14 cellular contexts compared by ENCODE assay signal in genomic region chr22:24845036-24845918, GRCh38. TPM values are rescaled to one million over a fixed set of nuclear protein-coding genes. Genes with fewer than 3 reads are reported as not detected.
A peak's percentile ranks its signal among the peaks of the same experiment; 100 is the strongest.
DNase-seq lines count a peak whose midpoint lies in the region; ATAC-seq and TF ChIP-seq lines count a peak whose summit lies in the region.
"Had no signal": no experiment of that assay in that cellular context is flagged by ENCODE, and none has a peak within 500 bp of the region (broad histone marks: within the 10 kb centered on the region; RNA-seq: fewer than 3 reads in every experiment).

No MANE protein-coding gene starts in this region.

- CTCF ChIA-PET in activated CD8-positive, alpha-beta memory T cell treated with anti-CD3 and anti-CD28 coated beads, Interleukin-2, amount 10 ng/mL, durations not matched to agents 7 days and 5 days (lab: Charles Lee): interaction anchor here (1.8 kb wide), 1 partner anchor 43 kb away, joined by 4 read pairs; no protein-coding TSS in a partner anchor

- H3K4me1 Mint-ChIP-seq in activated CD8-positive, alpha-beta memory T cell treated with anti-CD3 and anti-CD28 coated beads, Interleukin-2, amount 10 ng/mL, durations not matched to agents 7 days and 5 days: peaks cover 18% of the 10 kb centered on the region
- no peaks in the 10 kb centered on the region for H3K4me1 Mint-ChIP-seq in stimulated activated naive B cell treated with anti-CD40 and anti-IgM and Interleukin-4, amounts not matched to agents 10 μg/mL and 1 μg/mL and 100 μg/mL, for 72 hours
- no peaks in the 10 kb centered on the region for H3K4me1 Mint-ChIP-seq in endothelial cell (ENCODE audit: unreplicated experiment)

- no peaks in the 10 kb centered on the region for H3K36me3 Mint-ChIP-seq in activated CD8-positive, alpha-beta memory T cell treated with anti-CD3 and anti-CD28 coated beads, Interleukin-2, amount 10 ng/mL, durations not matched to agents 7 days and 5 days
- H3K36me3 Mint-ChIP-seq in stimulated activated naive B cell treated with anti-CD40 and anti-IgM and Interleukin-4, amounts not matched to agents 10 μg/mL and 1 μg/mL and 100 μg/mL, for 72 hours: no peaks in the 10 kb centered on the region
- H3K36me3 Mint-ChIP-seq in endothelial cell (ENCODE audit: low read depth, unreplicated experiment): no peaks in the 10 kb centered on the region

- H3K27ac Mint-ChIP-seq in activated CD8-positive, alpha-beta memory T cell treated with anti-CD3 and anti-CD28 coated beads, Interleukin-2, amount 10 ng/mL, durations not matched to agents 7 days and 5 days: peak overlapping the region; percentile 28
- no peak overlapping the region for H3K27ac Mint-ChIP-seq in stimulated activated naive B cell treated with anti-CD40 and anti-IgM and Interleukin-4, amounts not matched to agents 10 μg/mL and 1 μg/mL and 100 μg/mL, for 72 hours
- H3K27ac Mint-ChIP-seq in endothelial cell (ENCODE audit: unreplicated experiment): no peak overlapping the region
- H3K27ac Mint-ChIP-seq: progenitor cell of endocrine pancreas had no signal

- no peak overlapping the region for H3K4me3 ChIP-seq in fibroblast of the aortic adventitia (ENCODE audit: low read depth, low read length)
- H3K4me3 ChIP-seq: suprapubic skin had no signal

- H3K9me3 Mint-ChIP-seq in activated CD8-positive, alpha-beta memory T cell treated with anti-CD3 and anti-CD28 coated beads, Interleukin-2, amount 10 ng/mL, durations not matched to agents 7 days and 5 days (ENCODE audit: low read depth): no peaks in the 10 kb centered on the region
- H3K9me3 Mint-ChIP-seq in stimulated activated naive B cell treated with anti-CD40 and anti-IgM and Interleukin-4, amounts not matched to agents 10 μg/mL and 1 μg/mL and 100 μg/mL, for 72 hours: no peaks in the 10 kb centered on the region
- no peaks in the 10 kb centered on the region for H3K9me3 Mint-ChIP-seq in endothelial cell (ENCODE audit: unreplicated experiment)

- TF ChIP-seq CTCF in fibroblast of the aortic adventitia (IDR thresholded peaks at IDR 0.05; ENCODE audit: insufficient read depth, low read length): no peak
- no peak for TF ChIP-seq CTCF in endothelial cell (IDR thresholded peaks at IDR 0.05; ENCODE audit: unreplicated experiment)

- peak; percentile 49 for ATAC-seq in activated CD8-positive, alpha-beta memory T cell treated with anti-CD3 and anti-CD28 coated beads, Interleukin-2, amount 10 ng/mL, durations not matched to agents 7 days and 5 days
- ATAC-seq in stimulated activated naive B cell treated with anti-CD40 and anti-IgM and Interleukin-4, amounts not matched to agents 10 μg/mL and 1 μg/mL and 100 μg/mL, for 72 hours (replicated peaks): peak; percentile 53 to 80

- no peak for DNase-seq in activated CD8-positive, alpha-beta memory T cell treated with anti-CD3 and anti-CD28 coated beads, Interleukin-2, amount 10 ng/mL, durations not matched to agents 7 days and 5 days
- no peak for DNase-seq in activated CD8-positive, alpha-beta memory T cell treated with anti-CD3 and anti-CD28 coated beads, Interleukin-2, amount 50 U/mL, for 4 hours
- DNase-seq in RPMI7951 (ENCODE audit: low read depth) (peak; percentile 63), fibroblast of the aortic adventitia (ENCODE audit: low read depth) (peak; percentile 51), endothelial cell (ENCODE audit: low spot score) (no peak)
- no peak for DNase-seq in stimulated activated naive B cell treated with anti-CD40 and anti-IgM and Interleukin-4, amounts not matched to agents 10 μg/mL and 1 μg/mL and 100 μg/mL, for 72 hours
- no peak for DNase-seq in central memory CD4-positive, alpha-beta T cell
- DNase-seq in effector CD8-positive, alpha-beta T cell (lab: John Stamatoyannopoulos, UW): no peak
- DNase-seq: DND-41, NCI-H526 treated with DMSO at 0.1 percent for 48 hours, T-helper 1 cell had no signal

- no peak overlapping the region for H3K4me3 Mint-ChIP-seq in activated CD8-positive, alpha-beta memory T cell treated with anti-CD3 and anti-CD28 coated beads, Interleukin-2, amount 10 ng/mL, durations not matched to agents 7 days and 5 days
- H3K4me3 Mint-ChIP-seq in stimulated activated naive B cell treated with anti-CD40 and anti-IgM and Interleukin-4, amounts not matched to agents 10 μg/mL and 1 μg/mL and 100 μg/mL, for 72 hours: no peak overlapping the region
- no peak overlapping the region for H3K4me3 Mint-ChIP-seq in endothelial cell (ENCODE audit: unreplicated experiment)

- H3K27me3 Mint-ChIP-seq in activated CD8-positive, alpha-beta memory T cell treated with anti-CD3 and anti-CD28 coated beads, Interleukin-2, amount 10 ng/mL, durations not matched to agents 7 days and 5 days: peaks cover 20% of the 10 kb centered on the region
- peaks cover 24 to 56% of the 10 kb centered on the region in 2 donors for H3K27me3 Mint-ChIP-seq in stimulated activated naive B cell treated with anti-CD40 and anti-IgM and Interleukin-4, amounts not matched to agents 10 μg/mL and 1 μg/mL and 100 μg/mL, for 72 hours
- peaks cover 1% of the 10 kb centered on the region for H3K27me3 Mint-ChIP-seq in endothelial cell (ENCODE audit: unreplicated experiment)

RNA-seq across cellular contexts. Expression of gene SGSM1, which starts 39.3 kb away (rescaled TPM):
- under 1 TPM; 0.09 TPM for total RNA-seq in activated CD8-positive, alpha-beta memory T cell treated with anti-CD3 and anti-CD28 coated beads, Interleukin-2, amount 10 ng/mL, durations not matched to agents 7 days and 5 days
- not detected in 2 replicates for total RNA-seq in RPMI7951 (2014; rRNA removed; shearing (Covaris generic))
- total RNA-seq in fibroblast of the aortic adventitia (ENCODE audit: low replicate concordance) (not detected in 2 replicates), endothelial cell (ENCODE audit: unreplicated experiment) (2.4 TPM)
- total RNA-seq: A673 had no signal

Comparison
In these comparisons a context has a peak if more than half of its experiments do, and no peak if none do; other contexts are left out.
1. DNase-seq: peak in RPMI7951 (single experiment) and fibroblast of the aortic adventitia (single experiment); none in activated CD8-positive, alpha-beta memory T cell treated with anti-CD3 and anti-CD28 coated beads, Interleukin-2, amount 10 ng/mL, durations not matched to agents 7 days and 5 days (single experiment), activated CD8-positive, alpha-beta memory T cell treated with anti-CD3 and anti-CD28 coated beads, Interleukin-2, amount 50 U/mL, for 4 hours (single experiment), stimulated activated naive B cell treated with anti-CD40 and anti-IgM and Interleukin-4, amounts not matched to agents 10 μg/mL and 1 μg/mL and 100 μg/mL, for 72 hours (single experiment), central memory CD4-positive, alpha-beta T cell (single experiment), effector CD8-positive, alpha-beta T cell (single experiment) and endothelial cell (single experiment).